Comparison of ENCODE assay signal across 27 cellular contexts in the genomic region with DNA sequence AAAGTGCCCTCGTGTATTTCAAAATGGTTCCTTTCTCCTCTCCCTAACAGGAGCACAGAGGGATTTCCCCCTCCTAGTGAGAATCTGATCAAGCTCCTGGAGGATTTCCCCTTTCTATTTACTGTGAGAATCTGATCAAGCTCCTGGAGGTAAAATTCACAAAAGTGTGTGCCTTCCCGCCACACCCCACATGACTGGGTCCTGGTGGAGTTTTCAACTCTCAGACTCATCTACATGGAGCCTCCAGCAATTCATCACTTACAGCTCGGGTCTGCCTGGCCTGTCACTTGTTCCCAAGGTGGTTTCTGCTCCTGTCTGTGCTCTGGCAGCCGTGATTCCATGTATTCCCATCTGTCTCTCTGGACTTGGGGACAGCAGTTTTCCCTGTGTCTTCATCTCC.
"Had no signal": no experiment of that assay in that cellular context is flagged by ENCODE, and none has a peak within 500 bp of the region (broad histone marks: within the 10 kb centered on the region; RNA-seq: fewer than 3 reads in every experiment).

No MANE protein-coding gene starts in this region.

- H3K9me3 ChIP-seq: esophagus squamous epithelium, gastroesophageal sphincter, prostate gland, stomach, thoracic aorta, transverse colon had no signal

- H3K27ac Mint-ChIP-seq: dendritic cell treated with granulocyte-macrophage colony-stimulating factor and Interleukin-4, amounts not matched to agents 40 ng/mL and 50 ng/mL, for 4 days; effector memory CD8-positive, alpha-beta T cell; naive thymus-derived CD4-positive, alpha-beta T cell had no signal

- H3K9me3 Mint-ChIP-seq: dendritic cell treated with granulocyte-macrophage colony-stimulating factor and Interleukin-4, amounts not matched to agents 40 ng/mL and 50 ng/mL, for 4 days; neural crest cell had no signal

- H3K79me2 ChIP-seq: parathyroid adenoma had no signal

- H3K4me1 ChIP-seq: esophagus squamous epithelium, gastroesophageal sphincter, parathyroid adenoma, prostate gland, spleen, stomach, transverse colon had no signal

- ATAC-seq: effector memory CD8-positive, alpha-beta T cell; gastroesophageal sphincter; left colon; left ventricle myocardium superior; naive thymus-derived CD4-positive, alpha-beta T cell; sciatic nerve had no signal

- FAIRE-seq: colon, kidney had no signal

- H3K36me3 ChIP-seq: esophagus squamous epithelium, gastroesophageal sphincter, prostate gland, spleen, stomach, thoracic aorta, transverse colon had no signal

- H3K9ac ChIP-seq: parathyroid adenoma had no signal

- H3K27me3 Mint-ChIP-seq: dendritic cell treated with granulocyte-macrophage colony-stimulating factor and Interleukin-4, amounts not matched to agents 40 ng/mL and 50 ng/mL, for 4 days; effector memory CD8-positive, alpha-beta T cell; naive thymus-derived CD4-positive, alpha-beta T cell had no signal

- DNase-seq: cerebellar nuclear complex; effector memory CD8-positive, alpha-beta T cell; esophagus squamous epithelium; foreskin fibroblast; glutamatergic neuron; kidney; left colon; left ventricle myocardium superior; naive thymus-derived CD4-positive, alpha-beta T cell; occipital lobe; spleen; stimulated activated CD4-positive, alpha-beta T cell treated with anti-CD3 and anti-CD28 coated beads, Interleukin-15, amount 100 ng/mL, for 24 hours; stimulated activated CD4-positive, alpha-beta T cell treated with anti-CD3 and anti-CD28 coated beads, Interleukin-1b, Interleukin-23, amount 100 ng/mL, for 48 hours; stimulated activated CD4-positive, alpha-beta T cell treated with anti-CD3 and anti-CD28 coated beads, Interleukin-4, amount 100 ng/mL, for 24 hours; stimulated activated naive CD4-positive, alpha-beta T cell; stomach; substantia nigra; transverse colon had no signal

- H3K36me3 Mint-ChIP-seq: naive thymus-derived CD4-positive, alpha-beta T cell had no signal

- H3K4me1 Mint-ChIP-seq: naive thymus-derived CD4-positive, alpha-beta T cell; neural crest cell had no signal

- H3K27me3 ChIP-seq: esophagus squamous epithelium, gastroesophageal sphincter, spleen, stomach, transverse colon had no signal

- H2AFZ ChIP-seq: parathyroid adenoma had no signal

- H3K4me3 Mint-ChIP-seq: dendritic cell treated with granulocyte-macrophage colony-stimulating factor and Interleukin-4, amounts not matched to agents 40 ng/mL and 50 ng/mL, for 4 days; effector memory CD8-positive, alpha-beta T cell; naive thymus-derived CD4-positive, alpha-beta T cell; neural crest cell had no signal

- H3K27ac ChIP-seq: esophagus squamous epithelium, gastroesophageal sphincter, parathyroid adenoma, prostate gland, spleen, stomach, thoracic aorta, transverse colon had no signal

- H3K4me3 ChIP-seq: esophagus squamous epithelium, gastroesophageal sphincter, lung, prostate gland, spleen, stomach, thoracic aorta, transverse colon had no signal
